In the genomic region with DNA sequence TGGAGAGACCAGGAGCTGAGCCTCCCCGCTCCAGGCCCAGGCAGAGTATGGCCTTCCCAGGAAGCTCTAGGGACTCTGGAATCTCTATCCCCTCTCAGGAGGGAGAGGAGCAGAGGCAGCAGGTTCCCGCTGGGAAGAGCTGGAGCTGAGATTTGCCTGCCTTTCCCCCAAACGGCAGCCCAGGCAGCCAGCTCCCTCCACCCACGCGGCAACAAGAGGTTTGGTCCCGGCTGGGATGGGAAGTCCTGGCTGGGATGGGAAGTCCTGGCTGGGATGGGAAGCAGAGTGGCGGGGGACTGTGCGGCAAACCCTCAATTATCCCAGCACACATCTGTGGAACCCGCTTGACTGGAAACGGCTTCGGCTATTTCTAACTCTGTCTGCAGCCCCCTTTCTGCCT, we compare ENCODE assay signal across 25 cellular contexts.
DNase-seq lines count a peak whose midpoint lies in the region; ATAC-seq and TF ChIP-seq lines count a peak whose summit lies in the region.
"Had no signal": no experiment of that assay in that cellular context is flagged by ENCODE, and none has a peak within 500 bp of the region (broad histone marks: within the 10 kb centered on the region; RNA-seq: fewer than 3 reads in every experiment).

No MANE protein-coding gene starts in this region.

- H2BK5ac ChIP-seq in mesendoderm (ENCODE audit: low read length): no peak overlapping the region

- H3K4ac ChIP-seq in mesendoderm (ENCODE audit: low read depth, low read length): no peak overlapping the region

- no peak overlapping the region for H3K56ac ChIP-seq in mesendoderm (ENCODE audit: low read length)

- no peaks in the 10 kb centered on the region for H3K27me3 Mint-ChIP-seq in CD14-positive monocyte (ENCODE audit: low read depth in 3 of 3)
- H3K27me3 Mint-ChIP-seq in activated naive CD4-positive, alpha-beta T cell treated with anti-CD3 and anti-CD28 coated beads, Interleukin-2, amount 10 ng/mL, durations not matched to agents 7 days and 5 days: no peaks in the 10 kb centered on the region
- H3K27me3 Mint-ChIP-seq: T-cell had no signal

- H3K4me1 Mint-ChIP-seq in CD14-positive monocyte: peaks cover 8% of the 10 kb centered on the region
- peaks cover 20% of the 10 kb centered on the region for H3K4me1 Mint-ChIP-seq in activated naive CD4-positive, alpha-beta T cell treated with anti-CD3 and anti-CD28 coated beads, Interleukin-2, amount 10 ng/mL, durations not matched to agents 7 days and 5 days

- H3K4me3 Mint-ChIP-seq in CD14-positive monocyte: no peak overlapping the region
- H3K4me3 Mint-ChIP-seq in activated naive CD4-positive, alpha-beta T cell treated with anti-CD3 and anti-CD28 coated beads, Interleukin-2, amount 10 ng/mL, durations not matched to agents 7 days and 5 days: no peak overlapping the region
- H3K4me3 Mint-ChIP-seq: HFFc6, T-cell had no signal

- no peak overlapping the region for H3K23ac ChIP-seq in mesendoderm (ENCODE audit: low read length)

- no peak overlapping the region for H2BK120ac ChIP-seq in mesendoderm (ENCODE audit: low read depth, low read length)

- H3K36me3 Mint-ChIP-seq in CD14-positive monocyte: peaks cover 54 to 55% of the 10 kb centered on the region in 2 donors
- peaks cover 32% of the 10 kb centered on the region for H3K36me3 Mint-ChIP-seq in activated naive CD4-positive, alpha-beta T cell treated with anti-CD3 and anti-CD28 coated beads, Interleukin-2, amount 10 ng/mL, durations not matched to agents 7 days and 5 days

- CTCF ChIA-PET in activated naive CD4-positive, alpha-beta T cell treated with anti-CD3 and anti-CD28 coated beads, Interleukin-2, amount 10 ng/mL, durations not matched to agents 7 days and 5 days (lab: Charles Lee): no interaction called here

- no CpG with 5 or more reads among the region's 11 CpGs for WGBS in mesendoderm (ENCODE audit: extremely low coverage, insufficient coverage, low lambda C conversion rate)

- intact Hi-C loops in CD14-positive monocyte (cut with micrococcal nuclease): no loop called here

- no peaks in the 10 kb centered on the region for H3K4me1 ChIP-seq in mesendoderm (ENCODE audit: control insufficient read depth, low read depth, low read length)

- H3K79me2 ChIP-seq in mesendoderm (ENCODE audit: control insufficient read depth, insufficient read depth, low read length): no peaks in the 10 kb centered on the region

- H2BK15ac ChIP-seq in mesendoderm (replicated peaks; ENCODE audit: low read depth): no peak overlapping the region

- H3K4me2 ChIP-seq in mesendoderm (ENCODE audit: low read length): no peak overlapping the region
- H3K4me2 ChIP-seq: KMS-11 had no signal

- peaks cover 2 to 11% (median 5%) of the 10 kb centered on the region in 7 donors for H3K9me3 Mint-ChIP-seq in CD14-positive monocyte
- peaks cover 8% of the 10 kb centered on the region for H3K9me3 Mint-ChIP-seq in activated naive CD4-positive, alpha-beta T cell treated with anti-CD3 and anti-CD28 coated beads, Interleukin-2, amount 10 ng/mL, durations not matched to agents 7 days and 5 days
- H3K9me3 Mint-ChIP-seq: T-cell had no signal

- no peaks in the 10 kb centered on the region for H3K27me3 ChIP-seq in mesendoderm (ENCODE audit: insufficient read depth, low read length, poor library complexity)

- H3K79me1 ChIP-seq in mesendoderm (ENCODE audit: low read length): no peaks in the 10 kb centered on the region

- H4K8ac ChIP-seq in mesendoderm (ENCODE audit: low read depth, low read length): no peak overlapping the region

- peaks cover under 1% of the 10 kb centered on the region for H3K36me3 ChIP-seq in mesendoderm (ENCODE audit: control insufficient read depth, insufficient read depth, low read length)

- ATAC-seq in HG03139 (IDR thresholded peaks at IDR 0.05; ENCODE audit: unreplicated experiment): no peak
- ATAC-seq: GM12878, SK-N-SH treated with all-trans-retinoic acid at 6 μM for 48 hours, T-cell had no signal

- no peak for TF ChIP-seq CTCF in CD14-positive monocyte (IDR thresholded peaks at IDR 0.05)
- TF ChIP-seq CTCF in VCaP (conservative IDR thresholded peaks at IDR 0.05): no peak

- no peak overlapping the region for H3K4me3 ChIP-seq in mesendoderm (ENCODE audit: low read length)
- H3K4me3 ChIP-seq: GM12878, GM23248 had no signal

- DNase-seq in CD14-positive monocyte (ENCODE audit: low spot score) (peak; percentile 23), GM03348 (ENCODE audit: low spot score) (peak; percentile 35), mesendoderm (peak; percentile 31), SHP77 treated with DMSO at 0.1 percent for 48 hours (lab: John Stamatoyannopoulos, UW) (no peak), GOT3 (lab: John Stamatoyannopoulos, UW) (no peak)
- no peak for DNase-seq in activated naive CD4-positive, alpha-beta T cell treated with anti-CD3 and anti-CD28 coated beads, Interleukin-2, amount 10 ng/mL, durations not matched to agents 7 days and 5 days
- DNase-seq: AML-193; COR-L47; DMS153; GF-D8; GM23248; HFFc6; MV-4-11; NCI-H1694 treated with DMSO at 0.1 percent for 48 hours; NCI-H446; NCI-H748 treated with DMSO at 0.1 percent for 48 hours; NK-92 treated with Interleukin-12 subunit alpha and Interleukin-12 subunit beta, amount 100 ng/mL, for 24 hours; SIG-M5; T-cell had no signal

- H3K9ac ChIP-seq in mesendoderm (ENCODE audit: low read length): no peak overlapping the region
- H3K9ac ChIP-seq: GM23248, KMS-11 had no signal

- H3K18ac ChIP-seq in mesendoderm (ENCODE audit: low read length): no peak overlapping the region

- peak overlapping the region; percentile 80 for H3K27ac ChIP-seq in VCaP
- H3K27ac ChIP-seq in mesendoderm (ENCODE audit: low read depth, low read length): no peak overlapping the region
- H3K27ac ChIP-seq: GM23248, HL-60, KMS-11 had no signal

- no peak overlapping the region for H4K5ac ChIP-seq in mesendoderm (ENCODE audit: low read length)

- H3K27ac Mint-ChIP-seq in CD14-positive monocyte: peak overlapping the region in 1 of 7 donors; percentile 42
- no peak overlapping the region for H3K27ac Mint-ChIP-seq in activated naive CD4-positive, alpha-beta T cell treated with anti-CD3 and anti-CD28 coated beads, Interleukin-2, amount 10 ng/mL, durations not matched to agents 7 days and 5 days
- H3K27ac Mint-ChIP-seq: HFFc6 had no signal

- H2AK5ac ChIP-seq in mesendoderm (ENCODE audit: low read length): no peak overlapping the region

Comparison
In these comparisons a context has a peak if more than half of its experiments do, and no peak if none do; other contexts are left out.
1. DNase-seq: peak in CD14-positive monocyte (single experiment), GM03348 (single experiment) and mesendoderm (single experiment); none in SHP77 treated with DMSO at 0.1 percent for 48 hours (single experiment), activated naive CD4-positive, alpha-beta T cell treated with anti-CD3 and anti-CD28 coated beads, Interleukin-2, amount 10 ng/mL, durations not matched to agents 7 days and 5 days (single experiment) and GOT3 (single experiment).